ENCODE assay signal across 15 cellular contexts in the genomic region with DNA sequence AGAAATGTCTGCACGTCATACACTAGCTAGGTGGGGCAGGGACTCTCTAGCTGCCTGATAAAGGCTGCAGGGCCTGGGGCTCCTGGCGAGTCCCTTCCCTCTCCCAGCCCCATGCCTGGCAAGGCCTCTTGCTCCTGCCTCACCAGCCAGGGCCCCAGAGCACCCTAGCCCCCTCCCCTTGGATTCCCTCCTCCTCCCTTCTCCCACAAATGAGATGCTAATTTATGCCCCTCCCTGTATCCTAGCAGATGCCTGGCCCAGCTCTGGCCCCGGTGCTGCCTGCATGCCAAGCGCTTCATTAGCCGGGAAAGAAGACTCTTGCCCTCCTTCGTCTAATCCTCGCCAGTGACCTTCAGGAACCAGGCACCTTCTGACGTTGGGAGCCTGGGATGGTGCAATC.
DNase-seq lines count a peak whose midpoint lies in the region; ATAC-seq and TF ChIP-seq lines count a peak whose summit lies in the region.
"Had no signal": no experiment of that assay in that cellular context is flagged by ENCODE, and none has a peak within 500 bp of the region (broad histone marks: within the 10 kb centered on the region; RNA-seq: fewer than 3 reads in every experiment).

No MANE protein-coding gene starts in this region.

- no peak for ATAC-seq in HG03520 (IDR thresholded peaks at IDR 0.05; ENCODE audit: unreplicated experiment)
- ATAC-seq: GM12878 had no signal

- peaks cover 3% of the 10 kb centered on the region for H3K36me3 Mint-ChIP-seq in glutamatergic neuron (ENCODE audit: unreplicated experiment)

- no peaks in the 10 kb centered on the region for H3K4me1 ChIP-seq in osteoblast (ENCODE audit: insufficient read depth, low read length)
- H3K4me1 ChIP-seq: HAP-1 had no signal

- no peak for TF ChIP-seq CTCF in glutamatergic neuron (IDR thresholded peaks at IDR 0.05; ENCODE audit: partially characterized antibody, unreplicated experiment)
- no peak for TF ChIP-seq CTCF in osteoblast (IDR thresholded peaks at IDR 0.05; ENCODE audit: extremely low read depth, low read depth, low read length)

- H3K27me3 Mint-ChIP-seq in glutamatergic neuron (ENCODE audit: unreplicated experiment) = peaks cover 13% of the 10 kb centered on the region
- H3K27me3 Mint-ChIP-seq: IgD-negative memory B cell had no signal

- peak overlapping the region; percentile 18 for H3K4me3 Mint-ChIP-seq in glutamatergic neuron (ENCODE audit: unreplicated experiment)
- H3K4me3 Mint-ChIP-seq: IgD-negative memory B cell had no signal

- no peak overlapping the region for H2AFZ ChIP-seq in osteoblast (ENCODE audit: low read length)

- no peak overlapping the region for H3K27ac ChIP-seq in osteoblast (ENCODE audit: low read depth, low read length)
- H3K27ac ChIP-seq: 22Rv1, BLaER1 had no signal

- H3K79me2 ChIP-seq in osteoblast (ENCODE audit: insufficient read depth, low read length) = no peaks in the 10 kb centered on the region

- H3K4me3 ChIP-seq in H7 (ENCODE audit: insufficient read depth, low read depth, low read length) = no peak overlapping the region
- H3K4me3 ChIP-seq in osteoblast (ENCODE audit: insufficient read depth, low read length) = no peak overlapping the region
- H3K4me3 ChIP-seq: BLaER1, GM12878, HAP-1 had no signal

- H3K36me3 ChIP-seq in H7 (replicated peaks; ENCODE audit: control insufficient read depth, insufficient read depth, low read length) (no peaks in the 10 kb centered on the region), osteoblast (ENCODE audit: insufficient read depth, low read length) (no peaks in the 10 kb centered on the region)
- H3K36me3 ChIP-seq: BLaER1, HAP-1 had no signal

- H3K9me3 Mint-ChIP-seq in glutamatergic neuron (ENCODE audit: unreplicated experiment) = peaks cover 6% of the 10 kb centered on the region
- H3K9me3 Mint-ChIP-seq: IgD-negative memory B cell had no signal

- no peaks in the 10 kb centered on the region for H3K9me3 ChIP-seq in osteoblast (ENCODE audit: low read depth, low read length)
- H3K9me3 ChIP-seq: BLaER1, HAP-1 had no signal

- no peaks in the 10 kb centered on the region for H4K20me1 ChIP-seq in osteoblast (ENCODE audit: insufficient read depth, low read length)

- H3K4me2 ChIP-seq in osteoblast (ENCODE audit: insufficient read depth, low read length) = no peak overlapping the region
- H3K4me2 ChIP-seq: BLaER1 had no signal

- no peak overlapping the region for H3K27ac Mint-ChIP-seq in glutamatergic neuron (ENCODE audit: unreplicated experiment)

- no peaks in the 10 kb centered on the region for H3K27me3 ChIP-seq in H7 (ENCODE audit: control insufficient read depth, insufficient read depth, low read length)
- H3K27me3 ChIP-seq in osteoblast (ENCODE audit: insufficient read depth, low read length) = no peaks in the 10 kb centered on the region
- H3K27me3 ChIP-seq: BLaER1 had no signal

- peaks cover 12% of the 10 kb centered on the region for H3K4me1 Mint-ChIP-seq in glutamatergic neuron (ENCODE audit: low read depth, unreplicated experiment)

- peak; percentile 38 for DNase-seq in DMS 273 (lab: John Stamatoyannopoulos, UW; ENCODE audit: unreplicated experiment)
- no peak for DNase-seq in DMS 273 treated with DMSO at 0.1 percent for 48 hours (lab: John Stamatoyannopoulos, UW)
- peak; percentile 66 for DNase-seq in H7
- DNase-seq in glutamatergic neuron = peak; percentile 33
- DNase-seq in osteoblast (ENCODE audit: insufficient read length, low spot score, missing footprints) = peak; percentile 53
- no peak for DNase-seq in NCI-H446 treated with DMSO at 0.1 percent for 48 hours (lab: John Stamatoyannopoulos, UW)
- DNase-seq in mucosa of gallbladder (ENCODE audit: low spot score) = no peak
- DNase-seq: DMS79, GOT3 had no signal

Comparison
In these comparisons a context has a peak if more than half of its experiments do, and no peak if none do; other contexts are left out.
1. DNase-seq: peak in DMS 273 (single experiment), H7 (single experiment), glutamatergic neuron (single experiment) and osteoblast (single experiment); none in DMS 273 treated with DMSO at 0.1 percent for 48 hours (single experiment), NCI-H446 treated with DMSO at 0.1 percent for 48 hours (single experiment) and mucosa of gallbladder (single experiment).